10 cellular contexts compared by ENCODE assay signal in the genomic region with DNA sequence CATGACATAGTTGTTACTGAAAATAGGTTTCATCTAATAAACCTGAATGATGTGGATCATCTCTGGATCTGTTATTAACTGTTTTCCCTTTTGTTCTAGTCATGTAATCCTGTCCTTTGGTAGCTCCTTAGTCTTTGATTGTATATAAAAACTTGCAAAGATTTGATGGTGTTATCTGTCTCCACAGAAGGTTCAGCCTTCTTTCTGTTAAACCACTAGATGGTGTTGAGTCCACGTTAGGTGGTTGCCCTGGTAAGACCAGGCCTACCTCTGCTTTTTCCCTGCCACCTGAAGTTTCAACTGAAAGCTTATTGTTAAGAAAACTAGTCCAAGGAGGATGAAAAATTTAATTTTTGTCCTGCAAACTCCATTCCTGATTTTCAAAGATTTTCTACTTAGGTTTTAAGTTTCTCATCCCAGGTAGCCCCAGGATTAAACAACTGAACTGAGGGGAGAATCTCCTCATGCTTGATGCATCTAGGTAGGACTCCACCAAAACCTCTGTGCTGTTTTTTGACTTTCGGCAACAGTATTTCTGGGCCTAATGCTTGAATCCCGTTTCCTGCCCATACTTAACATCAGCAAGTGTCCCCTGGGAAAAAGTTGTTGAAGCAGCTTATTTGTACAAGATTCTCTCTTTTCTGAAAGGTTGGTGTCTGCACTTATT.
DNase-seq lines count a peak whose midpoint lies in the region; ATAC-seq and TF ChIP-seq lines count a peak whose summit lies in the region.
"Had no signal": no experiment of that assay in that cellular context is flagged by ENCODE, and none has a peak within 500 bp of the region (broad histone marks: within the 10 kb centered on the region; RNA-seq: fewer than 3 reads in every experiment).

No MANE protein-coding gene starts in this region.

- CTCF ChIA-PET in activated naive CD4-positive, alpha-beta T cell treated with anti-CD3 and anti-CD28 coated beads, Interleukin-2, amount 10 ng/mL, durations not matched to agents 7 days and 5 days (lab: Charles Lee) = interaction anchor here (1.9 kb wide), 1 partner anchor 75 kb away, joined by 13 read pairs; no protein-coding TSS in a partner anchor
- CTCF ChIA-PET in RWPE1 (lab: Yijun Ruan, JAX) = interaction anchor here (0.6 to 1.2 kb wide), 4 partner anchors 113 to 169 kb away, joined by 3 to 4 read pairs (median 4); no protein-coding TSS in a partner anchor

- no peak overlapping the region for H3K4me3 Mint-ChIP-seq in activated naive CD4-positive, alpha-beta T cell treated with anti-CD3 and anti-CD28 coated beads, Interleukin-2, amount 50 U/mL, for 24 hours
- H3K4me3 Mint-ChIP-seq in activated naive CD4-positive, alpha-beta T cell treated with anti-CD3 and anti-CD28 coated beads, Interleukin-2, amount 10 ng/mL, durations not matched to agents 7 days and 5 days = no peak overlapping the region

- POLR2A ChIA-PET in RWPE1 (lab: Yijun Ruan, JAX; ENCODE audit: low non-redundant PET) = no interaction called here

- no peaks in the 10 kb centered on the region for H3K27me3 Mint-ChIP-seq in activated naive CD4-positive, alpha-beta T cell treated with anti-CD3 and anti-CD28 coated beads, Interleukin-2, amount 50 U/mL, for 24 hours
- H3K27me3 Mint-ChIP-seq in activated naive CD4-positive, alpha-beta T cell treated with anti-CD3 and anti-CD28 coated beads, Interleukin-2, amount 10 ng/mL, durations not matched to agents 7 days and 5 days = no peaks in the 10 kb centered on the region

- TF ChIP-seq CTCF in RWPE1 (conservative IDR thresholded peaks at IDR 0.05; ENCODE audit: low read depth) (peak; percentile 16; the same call in 1 of the 2 replicates), GM13976 (IDR thresholded peaks at IDR 0.05; ENCODE audit: borderline replicate concordance, control extremely low read depth, extremely low read depth, insufficient read depth, missing control alignments) (no peak)

- in situ Hi-C loops in GM13976 (cut with MboI; ENCODE audit: low sequenced_read_pairs, unreplicated experiment) = no loop called here

- peaks cover 23% of the 10 kb centered on the region for H3K36me3 Mint-ChIP-seq in activated naive CD4-positive, alpha-beta T cell treated with anti-CD3 and anti-CD28 coated beads, Interleukin-2, amount 50 U/mL, for 24 hours
- H3K36me3 Mint-ChIP-seq in activated naive CD4-positive, alpha-beta T cell treated with anti-CD3 and anti-CD28 coated beads, Interleukin-2, amount 10 ng/mL, durations not matched to agents 7 days and 5 days = peaks cover 42% of the 10 kb centered on the region

- ATAC-seq in esophagus mucosa = peak; percentile 28

- H3K27ac ChIP-seq in RWPE1 = no peak overlapping the region

- no peak for DNase-seq in activated naive CD4-positive, alpha-beta T cell treated with anti-CD3 and anti-CD28 coated beads, Interleukin-2, amount 10 ng/mL, durations not matched to agents 7 days and 5 days
- peak; percentile 5 for DNase-seq in RWPE1 (ENCODE audit: low spot score)
- DNase-seq in renal cortical epithelial cell (ENCODE audit: low read depth) = peak; percentile 46
- DNase-seq in GM13976 (ENCODE audit: low spot score) = no peak
- no peak for DNase-seq in Ammon's horn (ENCODE audit: low spot score)
- DNase-seq in KG1 (lab: John Stamatoyannopoulos, UW) = no peak
- DNase-seq: activated CD8-positive, alpha-beta memory T cell treated with anti-CD3 and anti-CD28 coated beads, Interleukin-2, amount 50 U/mL, for 48 hours; DMS 273 treated with DMSO at 0.1 percent for 48 hours had no signal

- H3K4me1 Mint-ChIP-seq in activated naive CD4-positive, alpha-beta T cell treated with anti-CD3 and anti-CD28 coated beads, Interleukin-2, amount 50 U/mL, for 24 hours = peaks cover 63% of the 10 kb centered on the region
- H3K4me1 Mint-ChIP-seq in activated naive CD4-positive, alpha-beta T cell treated with anti-CD3 and anti-CD28 coated beads, Interleukin-2, amount 10 ng/mL, durations not matched to agents 7 days and 5 days = peaks cover 10% of the 10 kb centered on the region

- H3K27ac Mint-ChIP-seq in activated naive CD4-positive, alpha-beta T cell treated with anti-CD3 and anti-CD28 coated beads, Interleukin-2, amount 50 U/mL, for 24 hours = peak overlapping the region; percentile 51
- H3K27ac Mint-ChIP-seq in activated naive CD4-positive, alpha-beta T cell treated with anti-CD3 and anti-CD28 coated beads, Interleukin-2, amount 10 ng/mL, durations not matched to agents 7 days and 5 days = no peak overlapping the region

- no peaks in the 10 kb centered on the region for H3K9me3 Mint-ChIP-seq in activated naive CD4-positive, alpha-beta T cell treated with anti-CD3 and anti-CD28 coated beads, Interleukin-2, amount 50 U/mL, for 24 hours
- H3K9me3 Mint-ChIP-seq in activated naive CD4-positive, alpha-beta T cell treated with anti-CD3 and anti-CD28 coated beads, Interleukin-2, amount 10 ng/mL, durations not matched to agents 7 days and 5 days = peaks cover 7% of the 10 kb centered on the region

Comparison
In these comparisons a context has a peak if more than half of its experiments do, and no peak if none do; other contexts are left out.
1. DNase-seq: peak in RWPE1 (single experiment) and renal cortical epithelial cell (single experiment); none in activated naive CD4-positive, alpha-beta T cell treated with anti-CD3 and anti-CD28 coated beads, Interleukin-2, amount 10 ng/mL, durations not matched to agents 7 days and 5 days (single experiment), GM13976 (single experiment), Ammon's horn (single experiment) and KG1 (single experiment).